ENCODE assay signal across 22 cellular contexts in the genomic region with DNA sequence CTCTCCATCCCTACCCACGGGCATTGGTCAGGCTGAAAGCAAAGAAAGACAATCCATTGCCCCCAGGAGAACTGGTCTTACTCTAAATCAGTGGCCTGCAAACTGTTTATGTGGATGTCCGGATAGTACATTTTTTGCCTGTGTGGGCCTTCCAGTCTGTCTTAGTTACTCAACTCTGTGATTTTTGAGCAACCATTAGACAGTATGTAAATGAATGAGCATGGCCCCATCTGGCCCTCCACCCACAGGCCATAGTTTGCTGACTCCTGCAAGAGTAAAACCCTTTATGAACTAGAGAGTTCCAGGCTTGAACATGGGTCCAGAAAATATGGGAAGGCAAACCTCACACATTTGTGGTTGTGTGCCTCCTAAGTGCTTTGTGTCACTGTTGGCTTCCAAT.
"Had no signal": no experiment of that assay in that cellular context is flagged by ENCODE, and none has a peak within 500 bp of the region (broad histone marks: within the 10 kb centered on the region; RNA-seq: fewer than 3 reads in every experiment).

No MANE protein-coding gene starts in this region.

- H3K4me3 Mint-ChIP-seq: IgD-negative memory B cell had no signal

- H3K27ac ChIP-seq: KMS-11, SJSA1, SK-N-MC had no signal

- H3K4me1 ChIP-seq: SJSA1 had no signal

- FAIRE-seq: HTR-8/SVneo, K562, RCC 7860 had no signal

- ATAC-seq: K562 had no signal

- H3K36me3 Mint-ChIP-seq: IgD-negative memory B cell had no signal

- H3K27me3 ChIP-seq: SJSA1 had no signal

- H3K4me3 ChIP-seq: K562, SJSA1, SK-N-MC had no signal

- DNase-seq: Kasumi-1, MM.1S, NCI-H1092 treated with DMSO at 0.1 percent for 48 hours, NCI-H1436, NCI-H187, NCI-H2029, NCI-H2081 treated with DMSO at 0.1 percent for 48 hours, NCI-H2171, NCI-H446, NCI-H510A, NCI-H524 treated with DMSO at 0.1 percent for 48 hours, NCI-H69, NCI-H774, Right ventricle myocardium superior, RPMI8226 had no signal

- H3K36me3 ChIP-seq: SJSA1 had no signal

- H3K27ac Mint-ChIP-seq: IgD-negative memory B cell had no signal
